Comparison of ENCODE assay signal across 18 cellular contexts in the genomic region with DNA sequence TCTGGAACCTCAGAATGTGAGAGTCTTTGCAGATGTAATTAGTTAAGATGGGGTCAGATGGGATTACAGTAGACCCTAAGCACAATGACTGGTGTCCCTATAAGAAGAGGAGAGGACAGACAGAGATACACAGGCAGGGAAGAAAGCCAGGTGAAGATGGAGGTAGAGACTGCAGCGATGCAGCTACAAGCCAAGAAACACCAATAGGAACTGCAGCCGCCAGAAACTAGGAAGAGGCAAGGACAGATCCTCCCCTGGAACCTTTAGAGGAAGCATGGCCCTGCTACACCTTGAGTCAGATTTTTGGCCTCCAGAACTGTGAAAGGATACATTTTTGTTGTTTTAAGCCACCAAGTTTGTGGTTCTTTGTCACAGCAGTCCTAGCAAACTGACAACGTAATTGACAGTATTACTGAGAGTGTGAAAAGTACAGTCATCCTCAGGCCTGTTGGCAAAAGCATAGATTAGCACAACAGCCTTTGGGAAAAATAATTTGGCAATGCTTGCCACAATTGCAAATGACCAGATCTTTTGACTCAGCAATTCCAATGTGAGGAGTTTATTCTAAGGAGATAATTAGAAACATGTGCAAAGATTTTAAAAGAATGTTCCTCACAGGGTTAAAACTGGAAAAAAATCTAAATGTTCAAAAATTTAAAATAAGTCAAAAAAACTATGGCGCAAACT.
A peak's percentile ranks its signal among the peaks of the same experiment; 100 is the strongest.
DNase-seq lines count a peak whose midpoint lies in the region; ATAC-seq, FAIRE-seq and TF ChIP-seq lines count a peak whose summit lies in the region.
"Had no signal": no experiment of that assay in that cellular context is flagged by ENCODE, and none has a peak within 500 bp of the region (broad histone marks: within the 10 kb centered on the region; RNA-seq: fewer than 3 reads in every experiment).

No MANE protein-coding gene starts in this region.

- H3K79me2 ChIP-seq in astrocyte (ENCODE audit: insufficient read depth, low read length) = no peaks in the 10 kb centered on the region

- no peaks in the 10 kb centered on the region for H3K9me3 Mint-ChIP-seq in astrocyte (ENCODE audit: unreplicated experiment)

- H2AFZ ChIP-seq in astrocyte (ENCODE audit: low read depth, low read length) = no peak overlapping the region

- H3K27me3 ChIP-seq in astrocyte (ENCODE audit: insufficient read depth, low read length) (no peaks in the 10 kb centered on the region), tibial nerve (no peaks in the 10 kb centered on the region)
- H3K27me3 ChIP-seq: SJSA1 had no signal

- WGBS in A549 (ENCODE audit: missing lambda C conversion rate) = 86% methylated on average over 4 of the region's 4 CpGs
- 54 to 57% methylated on average over 4 of the region's 4 CpGs for WGBS in tibial nerve, 2 donors

- ATAC-seq in A549 = no peak
- no peak for ATAC-seq in GM21619 (IDR thresholded peaks at IDR 0.05; ENCODE audit: unreplicated experiment)

- H3K27ac ChIP-seq in A549 (no peak overlapping the region), astrocyte (ENCODE audit: low read depth, low read length) (no peak overlapping the region), tibial nerve (no peak overlapping the region)
- H3K27ac ChIP-seq: SJSA1 had no signal

- H3K27ac Mint-ChIP-seq in astrocyte (ENCODE audit: unreplicated experiment) = no peak overlapping the region

- CTCF ChIA-PET in A549 (lab: Yijun Ruan, JAX) = interaction anchor here (1.6 kb wide), 1 partner anchor 21 kb away, joined by 5 read pairs; no protein-coding TSS in a partner anchor

- H3K9me3 ChIP-seq in A549 = no peaks in the 10 kb centered on the region
- no peaks in the 10 kb centered on the region for H3K9me3 ChIP-seq in astrocyte (ENCODE audit: insufficient read depth, low read depth, low read length)
- H3K9me3 ChIP-seq in tibial nerve = no peaks in the 10 kb centered on the region
- H3K9me3 ChIP-seq: SJSA1 had no signal

- FAIRE-seq in A549 (lab: Jason Lieb, UNC) = peak; percentile 28
- FAIRE-seq in astrocyte (lab: Jason Lieb, UNC) = peak; percentile 59
- FAIRE-seq: G401.6 had no signal

- TF ChIP-seq CTCF in A549 (IDR thresholded peaks at IDR 0.05) = no peak
- TF ChIP-seq CTCF in astrocyte (IDR thresholded peaks at IDR 0.05; ENCODE audit: insufficient read depth, low read depth, low read length) = no peak
- TF ChIP-seq CTCF in tibial nerve (IDR thresholded peaks at IDR 0.05) = no peak

- DNase-seq in A549 (ENCODE audit: low read depth in 1 of 2, low spot score in 1 of 2) (no peak), GM04503 (ENCODE audit: low read depth) (peak; percentile 21), astrocyte (ENCODE audit: low read depth) (no peak), fibroblast of gingiva (ENCODE audit: low read depth) (peak; percentile 80), tibial nerve (ENCODE audit: low spot score in 2 of 2) (no peak), putamen (ENCODE audit: low spot score) (no peak)
- DNase-seq in effector CD4-positive, alpha-beta T cell = no peak
- DNase-seq: CD4-positive, CD25-positive, alpha-beta regulatory T cell; DMS53; NCI-H1436 treated with DMSO at 0.1 percent for 48 hours; NCI-H2081 treated with DMSO at 0.1 percent for 48 hours; NCI-H2227 treated with DMSO at 0.1 percent for 48 hours; NCI-H526; NK-92 treated with Interleukin-12 subunit alpha and Interleukin-12 subunit beta, amount 100 ng/mL, for 24 hours; OCI-M1 had no signal

- no peak overlapping the region for H3K9ac ChIP-seq in astrocyte (ENCODE audit: low read length)

- H3K4me1 Mint-ChIP-seq in astrocyte (ENCODE audit: low read depth, unreplicated experiment) = no peaks in the 10 kb centered on the region
- H3K4me1 Mint-ChIP-seq: CD4-positive, CD25-positive, alpha-beta regulatory T cell had no signal

- H3K4me3 ChIP-seq in A549 = no peak overlapping the region
- no peak overlapping the region for H3K4me3 ChIP-seq in astrocyte (ENCODE audit: insufficient read depth, low read depth, low read length)
- no peak overlapping the region for H3K4me3 ChIP-seq in tibial nerve
- H3K4me3 ChIP-seq: SJSA1 had no signal

- H3K4me2 ChIP-seq in A549 (no peak overlapping the region), astrocyte (ENCODE audit: low read length) (no peak overlapping the region)

- TF ChIP-seq POLR2A in A549 (IDR thresholded peaks at IDR 0.05; ENCODE audit: low read length) (no peak), tibial nerve (IDR thresholded peaks at IDR 0.05) (no peak)

- H3K27me3 Mint-ChIP-seq in astrocyte (ENCODE audit: low read depth, unreplicated experiment) = no peaks in the 10 kb centered on the region
- H3K27me3 Mint-ChIP-seq: CD4-positive, CD25-positive, alpha-beta regulatory T cell had no signal

- TF ChIP-seq RAD21 in A549 (conservative IDR thresholded peaks at IDR 0.05 in 1 of 2, IDR thresholded peaks at IDR 0.05 in 1 of 2) = no peak

- H4K20me1 ChIP-seq in astrocyte (ENCODE audit: insufficient read depth, low read length) = no peaks in the 10 kb centered on the region

- no peaks in the 10 kb centered on the region for H3K4me1 ChIP-seq in A549
- H3K4me1 ChIP-seq in astrocyte (ENCODE audit: insufficient read depth, low read length) = no peaks in the 10 kb centered on the region
- H3K4me1 ChIP-seq in tibial nerve = peaks cover 0 to 5% (median 0%) of the 10 kb centered on the region in 4 donors
- H3K4me1 ChIP-seq: SJSA1 had no signal

- H3K4me3 Mint-ChIP-seq in astrocyte (ENCODE audit: unreplicated experiment) = no peak overlapping the region
- H3K4me3 Mint-ChIP-seq: CD4-positive, CD25-positive, alpha-beta regulatory T cell had no signal

- H3K36me3 Mint-ChIP-seq in astrocyte (ENCODE audit: low read depth, unreplicated experiment) = no peaks in the 10 kb centered on the region
- H3K36me3 Mint-ChIP-seq: CD4-positive, CD25-positive, alpha-beta regulatory T cell had no signal

- POLR2A ChIA-PET in A549 (lab: Yijun Ruan, JAX) = no interaction called here

- H3K36me3 ChIP-seq in astrocyte (ENCODE audit: insufficient read depth, low read length) (no peaks in the 10 kb centered on the region), tibial nerve (no peaks in the 10 kb centered on the region)
- H3K36me3 ChIP-seq: SJSA1 had no signal

- TF ChIP-seq EP300 in A549 (IDR thresholded peaks at IDR 0.05) = no peak
- no peak for TF ChIP-seq EP300 in tibial nerve (IDR thresholded peaks at IDR 0.05)

TF ChIP-seq in A549, 52 proteins besides CTCF, POLR2A, EP300 and RAD21:
- TF ChIP-seq ZC3H11A (IDR thresholded peaks at IDR 0.05) (no peak), TP53 (CRISPR knock-in tag; IDR thresholded peaks at IDR 0.05) (no peak), FOSL2 (IDR thresholded peaks at IDR 0.05) (no peak), FOSL2 (CRISPR knock-in tag; IDR thresholded peaks at IDR 0.05) (no peak), FOXS1 (CRISPR knock-in tag; IDR thresholded peaks at IDR 0.05) (no peak), NPAS2 (CRISPR knock-in tag; IDR thresholded peaks at IDR 0.05; ENCODE audit: borderline replicate concordance) (no peak), NR3C1 (IDR thresholded peaks at IDR 0.05) (no peak), CHD2 (IDR thresholded peaks at IDR 0.05; ENCODE audit: low read length, partially characterized antibody) (no peak), HOXB5 (CRISPR knock-in tag; IDR thresholded peaks at IDR 0.05) (no peak), SMC3 (IDR thresholded peaks at IDR 0.05) (no peak), TFCP2L1 (CRISPR knock-in tag; IDR thresholded peaks at IDR 0.05) (no peak), KDM1A (IDR thresholded peaks at IDR 0.05; ENCODE audit: low read depth) (no peak), RARB (CRISPR knock-in tag; IDR thresholded peaks at IDR 0.05) (no peak), FOSB (CRISPR knock-in tag; IDR thresholded peaks at IDR 0.05) (no peak), ZSCAN20 (CRISPR knock-in tag; IDR thresholded peaks at IDR 0.05) (no peak), EHMT2 (IDR thresholded peaks at IDR 0.05; ENCODE audit: low read depth) (no peak), MAFK (IDR thresholded peaks at IDR 0.05; ENCODE audit: partially characterized antibody) (no peak), JUN (IDR thresholded peaks at IDR 0.05) (no peak)
- TF ChIP-seq, protein P1, sequence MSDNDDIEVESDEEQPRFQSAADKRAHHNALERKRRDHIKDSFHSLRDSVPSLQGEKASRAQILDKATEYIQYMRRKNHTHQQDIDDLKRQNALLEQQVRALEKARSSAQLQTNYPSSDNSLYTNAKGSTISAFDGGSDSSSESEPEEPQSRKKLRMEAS (IDR thresholded peaks at IDR 0.05) = no peak

Comparison
In these comparisons a context has a peak if more than half of its experiments do, and no peak if none do; other contexts are left out.
1. DNase-seq: peak in GM04503 (single experiment) and fibroblast of gingiva (single experiment); none in A549 (0 of 2), astrocyte (single experiment), effector CD4-positive, alpha-beta T cell (single experiment), tibial nerve (0 of 2) and putamen (single experiment).